8 cellular contexts compared by ENCODE assay signal in genomic region chr12:6925543-6926279, GRCh38. TPM values are rescaled to one million over a fixed set of nuclear protein-coding genes. Genes with fewer than 3 reads are reported as not detected.
DNase-seq lines count a peak whose midpoint lies in the region; ATAC-seq and TF ChIP-seq lines count a peak whose summit lies in the region.

No MANE protein-coding gene starts in this region.

- no peak for TF ChIP-seq CTCF in BE2C (IDR thresholded peaks at IDR 0.05; ENCODE audit: low read depth, low read length)
- TF ChIP-seq CTCF in heart left ventricle (IDR thresholded peaks at IDR 0.05) = no peak
- TF ChIP-seq CTCF in ovary (IDR thresholded peaks at IDR 0.05) = peak in 1 of 3 donors; percentile 38

- H3K4me3 ChIP-seq in BE2C (ENCODE audit: low read depth, low read length) (peak overlapping the region; percentile 21; the same call in 1 of the 2 replicates), HUES48 (ENCODE audit: low read depth, low read length) (peak overlapping the region; percentile 71), heart left ventricle (peak overlapping the region in 11 of 12 donors; percentile 53 to 98 (median 78)), ovary (peak overlapping the region; percentile 74)

- H3K4me1 ChIP-seq in BE2C (peaks cover 23% of the 10 kb centered on the region), HUES48 (ENCODE audit: control insufficient read depth, insufficient read depth, low read length) (peaks cover 30% of the 10 kb centered on the region), heart left ventricle (peaks cover 12 to 69% (median 46%) of the 10 kb centered on the region in 12 donors), ovary (ENCODE audit: insufficient read depth) (peaks cover 20% of the 10 kb centered on the region)

- ATAC-seq in heart left ventricle (peak; percentile 49 to 63 (median 54)), GM21528 (IDR thresholded peaks at IDR 0.05; ENCODE audit: low FRiP score, unreplicated experiment) (no peak), GM18861 (IDR thresholded peaks at IDR 0.05; ENCODE audit: unreplicated experiment) (no peak)

- DNase-seq in BE2C = peak; percentile 51
- peak in 46 of 56 donors; percentile 26 to 76 (median 58) for DNase-seq in amygdala (lab: John Stamatoyannopoulos, UW)
- peak; percentile 78 to 84 (median 79) for DNase-seq in heart left ventricle
- peak; percentile 84 to 86 (median 85) for DNase-seq in ovary
- no peak for DNase-seq in NCI-H748 (lab: John Stamatoyannopoulos, UW; ENCODE audit: unreplicated experiment)

- peak overlapping the region; percentile 20 for H3K9ac ChIP-seq in HUES48 (ENCODE audit: low read depth, low read length)

- 6 to 12% (median 8%) methylated on average over 8 of the region's 8 CpGs for WGBS in heart left ventricle, 4 donors
- WGBS in ovary, 3 donors = 0 to 4% (median 0%) methylated on average over 8 of the region's 8 CpGs

- H3K9me3 ChIP-seq in BE2C = no peaks in the 10 kb centered on the region
- no peaks in the 10 kb centered on the region for H3K9me3 ChIP-seq in HUES48 (ENCODE audit: control insufficient read depth, insufficient read depth, low read length)
- H3K9me3 ChIP-seq in heart left ventricle = no peaks in the 10 kb centered on the region
- no peaks in the 10 kb centered on the region for H3K9me3 ChIP-seq in ovary

- peak in 1 of 2 donors; percentile 34 for TF ChIP-seq POLR2A in heart left ventricle (IDR thresholded peaks at IDR 0.05)
- peak; percentile 38 for TF ChIP-seq POLR2A in ovary (IDR thresholded peaks at IDR 0.05)

- no peaks in the 10 kb centered on the region for H3K27me3 ChIP-seq in BE2C
- no peaks in the 10 kb centered on the region for H3K27me3 ChIP-seq in HUES48 (ENCODE audit: control insufficient read depth, insufficient read depth, low read length)
- H3K27me3 ChIP-seq in heart left ventricle = no peaks in the 10 kb centered on the region
- no peaks in the 10 kb centered on the region for H3K27me3 ChIP-seq in ovary

- peak overlapping the region; percentile 92 for H3K27ac ChIP-seq in HUES48 (ENCODE audit: low read depth, low read length)
- peak overlapping the region; percentile 87 to 98 (median 96) for H3K27ac ChIP-seq in heart left ventricle
- H3K27ac ChIP-seq in ovary = peak overlapping the region; percentile 95 to 99

- TF ChIP-seq EP300 in ovary (IDR thresholded peaks at IDR 0.05) = peak; percentile 5

- H3K36me3 ChIP-seq in BE2C (peaks cover 13% of the 10 kb centered on the region), HUES48 (ENCODE audit: control insufficient read depth, insufficient read depth, low read length) (peaks cover 33% of the 10 kb centered on the region), heart left ventricle (peaks cover 0 to 6% (median 0%) of the 10 kb centered on the region in 9 donors), ovary (no peaks in the 10 kb centered on the region)

- intact Hi-C loops in heart left ventricle (cut with DNase I) (loop anchor here in 4 of 10 donors (1.0 to 5.0 kb wide), 6 partner anchors 13 to 187 kb away; partner anchors contain the start of genes C12orf57 (in 1 of the 4) and SPSB2 (in 1 of the 4)), ovary (cut with DNase I) (loop anchor here in 2 of 4 donors (2.0 to 5.0 kb wide), 2 partner anchors 39 to 53 kb away; partner anchors contain the start of gene SPSB2 (in 1 of the 2))

RNA-seq across cellular contexts. Expression of gene ATN1, which starts 2.0 kb away (rescaled TPM):
- 276 TPM for polyA plus RNA-seq in BE2C (2012; ENCODE audit: insufficient read depth, insufficient read length, low read depth)
- total RNA-seq in heart left ventricle (10 to 100 TPM; 38.4 to 82.9 (median 67.2) TPM), ovary (100 to 1,000 TPM in 5 of 7 donors, 10 to 100 TPM in 2; 73.9 to 324 (median 206) TPM)
- polyA plus RNA-seq in heart left ventricle (10 to 100 TPM; 61.3 to 65.6 TPM), ovary (100 to 1,000 TPM in 1 of 2 donors, 10 to 100 TPM in 1; 41.6 to 179 TPM)

RNA-seq across cellular contexts. Expression of gene ENO2, which starts 11.3 kb away (rescaled TPM):
- polyA plus RNA-seq in BE2C (2012; ENCODE audit: insufficient read depth, insufficient read length, low read depth) = 443 TPM
- total RNA-seq in heart left ventricle (10 to 100 TPM in 6 of 9 donors, 1 to 10 TPM in 3; 4.6 to 30.9 (median 11.6) TPM), ovary (10 to 100 TPM in 5 of 7 donors, 1 to 10 TPM in 2; 8.3 to 22.3 (median 11.5) TPM)
- polyA plus RNA-seq in heart left ventricle (10 to 100 TPM; 10.4 to 22.1 TPM), ovary (10 to 100 TPM in 1 of 2 donors, 1 to 10 TPM in 1; 5.0 to 19.4 TPM)

RNA-seq across cellular contexts. Expression of gene RNU7-1, which starts 17.9 kb away (rescaled TPM):
- polyA plus RNA-seq in BE2C (2012; ENCODE audit: insufficient read depth, insufficient read length, low read depth) = not detected
- total RNA-seq in heart left ventricle = not detected
- not detected for polyA plus RNA-seq in heart left ventricle
- total RNA-seq in ovary = not detected
- polyA plus RNA-seq in ovary = not detected

RNA-seq across cellular contexts. Expression of gene C12orf57, which starts 18.1 kb away (rescaled TPM):
- 616 TPM for polyA plus RNA-seq in BE2C (2012; ENCODE audit: insufficient read depth, insufficient read length, low read depth)
- 100 to 1,000 TPM; 108 to 394 (median 167) TPM for total RNA-seq in heart left ventricle
- polyA plus RNA-seq in heart left ventricle = 100 to 1,000 TPM; 258 to 460 TPM
- 1,000 to 10,000 TPM in 1 of 7 donors, 100 to 1,000 TPM in 6; 457 to 1,838 (median 633) TPM for total RNA-seq in ovary
- 1,000 to 10,000 TPM in 1 of 2 donors, 10 to 100 TPM in 1; 40.3 to 1,266 TPM for polyA plus RNA-seq in ovary

RNA-seq across cellular contexts. Expression of gene LRRC23, which starts 21.1 kb away (rescaled TPM):
- 8.9 TPM for polyA plus RNA-seq in BE2C (2012; ENCODE audit: insufficient read depth, insufficient read length, low read depth)
- total RNA-seq in heart left ventricle (10 to 100 TPM in 5 of 9 donors, 1 to 10 TPM in 4; 8.2 to 15.1 (median 10.3) TPM), ovary (10 to 100 TPM; 13.9 to 67.6 (median 16.7) TPM)
- polyA plus RNA-seq in heart left ventricle (10 to 100 TPM; 14.8 to 15.3 TPM), ovary (10 to 100 TPM; 11.2 to 16.5 TPM)

Comparison
In these comparisons a context has a peak if more than half of its experiments do, and no peak if none do; other contexts are left out.
1. H3K4me3 ChIP-seq: peak in every context shown above with its lines; median percentile 78 in heart left ventricle; 74 in ovary; 71 in HUES48; 21 in BE2C.
2. ATAC-seq: peak in heart left ventricle (4 of 4); none in GM21528 (single experiment) and GM18861 (single experiment).
3. Peak in every context shown above with its lines, with median percentiles within 50 percentile points of each other: H3K27ac ChIP-seq.